Comparison of ENCODE assay signal across 1 cellular context in the genomic region with DNA sequence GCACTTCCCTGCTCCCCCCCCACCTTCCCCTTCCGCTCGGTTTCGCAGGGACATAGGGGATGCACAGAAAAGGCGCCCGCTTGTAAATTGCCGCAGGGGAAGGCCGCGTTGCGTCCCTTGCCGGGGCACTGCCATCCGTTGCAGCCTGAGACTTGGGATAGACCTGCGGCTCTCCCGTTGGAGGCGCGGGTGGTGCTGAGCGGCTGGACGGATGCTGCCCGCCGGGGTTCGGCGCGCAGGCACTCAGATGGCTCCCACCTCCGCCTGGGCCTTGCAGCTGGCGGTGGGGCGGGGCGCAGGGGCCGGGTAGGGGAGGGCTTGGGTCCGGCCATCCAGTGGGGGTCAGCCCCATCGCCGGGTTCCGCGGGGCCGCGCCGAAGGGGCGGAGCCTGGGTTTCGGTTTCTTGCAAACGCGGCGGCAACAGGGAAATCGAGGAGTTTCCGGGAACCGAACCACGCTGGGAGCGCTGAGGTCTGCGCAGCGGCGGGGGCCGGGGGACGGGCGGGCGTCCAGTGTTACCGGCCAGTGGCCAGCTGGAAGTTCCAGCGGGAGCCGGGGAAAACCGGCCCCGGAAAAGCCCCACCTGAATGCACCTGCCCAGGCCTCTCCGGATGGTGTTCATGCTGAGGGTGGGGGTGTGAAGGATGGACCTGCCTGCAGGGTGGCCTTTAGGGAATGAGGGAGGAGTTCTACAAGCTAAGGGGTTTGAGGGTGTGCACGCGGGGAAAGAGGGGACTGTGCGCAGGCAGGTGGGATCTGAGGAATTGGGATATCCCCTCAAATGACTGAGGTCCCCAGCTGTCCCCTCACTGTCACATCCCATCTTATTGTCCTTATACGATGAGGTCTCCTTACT.
A peak's percentile ranks its signal among the peaks of the same experiment; 100 is the strongest.
TF ChIP-seq lines count a peak whose summit lies in the region.

No MANE protein-coding gene starts in this region.

TF ChIP-seq in HepG2, 621 proteins besides CTCF, POLR2A, EP300 and RAD21 (continued from another document and continues in another):
- TF ChIP-seq, protein P1, sequence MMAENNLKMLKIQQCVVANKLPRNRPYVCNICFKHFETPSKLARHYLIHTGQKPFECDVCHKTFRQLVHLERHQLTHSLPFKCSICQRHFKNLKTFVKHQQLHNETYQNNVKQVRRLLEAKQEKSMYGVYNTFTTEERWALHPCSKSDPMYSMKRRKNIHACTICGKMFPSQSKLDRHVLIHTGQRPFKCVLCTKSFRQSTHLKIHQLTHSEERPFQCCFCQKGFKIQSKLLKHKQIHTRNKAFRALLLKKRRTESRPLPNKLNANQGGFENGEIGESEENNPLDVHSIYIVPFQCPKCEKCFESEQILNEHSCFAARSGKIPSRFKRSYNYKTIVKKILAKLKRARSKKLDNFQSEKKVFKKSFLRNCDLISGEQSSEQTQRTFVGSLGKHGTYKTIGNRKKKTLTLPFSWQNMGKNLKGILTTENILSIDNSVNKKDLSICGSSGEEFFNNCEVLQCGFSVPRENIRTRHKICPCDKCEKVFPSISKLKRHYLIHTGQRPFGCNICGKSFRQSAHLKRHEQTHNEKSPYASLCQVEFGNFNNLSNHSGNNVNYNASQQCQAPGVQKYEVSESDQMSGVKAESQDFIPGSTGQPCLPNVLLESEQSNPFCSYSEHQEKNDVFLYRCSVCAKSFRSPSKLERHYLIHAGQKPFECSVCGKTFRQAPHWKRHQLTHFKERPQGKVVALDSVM (CRISPR knock-in tag; IDR thresholded peaks at IDR 0.05), result no peak
- TF ChIP-seq ZFYVE20 (CRISPR knock-in tag; IDR thresholded peaks at IDR 0.05; ENCODE audit: borderline replicate concordance, low read depth), result no peak
- no peak for TF ChIP-seq NFE2 (CRISPR knock-in tag; IDR thresholded peaks at IDR 0.05)
- no peak for TF ChIP-seq FOXK2 (IDR thresholded peaks at IDR 0.05)
- TF ChIP-seq ZFP62 (CRISPR knock-in tag; IDR thresholded peaks at IDR 0.05), result no peak
- no peak for TF ChIP-seq ZNF841 (CRISPR knock-in tag; IDR thresholded peaks at IDR 0.05; ENCODE audit: borderline replicate concordance)
- TF ChIP-seq, protein P2, sequence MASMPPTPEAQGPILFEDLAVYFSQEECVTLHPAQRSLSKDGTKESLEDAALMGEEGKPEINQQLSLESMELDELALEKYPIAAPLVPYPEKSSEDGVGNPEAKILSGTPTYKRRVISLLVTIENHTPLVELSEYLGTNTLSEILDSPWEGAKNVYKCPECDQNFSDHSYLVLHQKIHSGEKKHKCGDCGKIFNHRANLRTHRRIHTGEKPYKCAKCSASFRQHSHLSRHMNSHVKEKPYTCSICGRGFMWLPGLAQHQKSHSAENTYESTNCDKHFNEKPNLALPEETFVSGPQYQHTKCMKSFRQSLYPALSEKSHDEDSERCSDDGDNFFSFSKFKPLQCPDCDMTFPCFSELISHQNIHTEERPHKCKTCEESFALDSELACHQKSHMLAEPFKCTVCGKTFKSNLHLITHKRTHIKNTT (CRISPR knock-in tag; IDR thresholded peaks at IDR 0.05), result no peak
- TF ChIP-seq EED (CRISPR knock-in tag; IDR thresholded peaks at IDR 0.05), result no peak
- no peak for TF ChIP-seq PRMT3 (CRISPR knock-in tag; IDR thresholded peaks at IDR 0.05; ENCODE audit: borderline replicate concordance, low read depth)
- TF ChIP-seq ZBTB3 (CRISPR knock-in tag; IDR thresholded peaks at IDR 0.05; ENCODE audit: borderline replicate concordance, low read depth), result no peak
- no peak for TF ChIP-seq XBP1 (CRISPR knock-in tag; IDR thresholded peaks at IDR 0.05)
- TF ChIP-seq AGO1 (IDR thresholded peaks at IDR 0.05; ENCODE audit: low read depth, low read length, poor library complexity, severe bottlenecking), result peak; percentile 46
- no peak for TF ChIP-seq PHB2 (IDR thresholded peaks at IDR 0.05; ENCODE audit: partially characterized antibody)
- TF ChIP-seq, protein P3, sequence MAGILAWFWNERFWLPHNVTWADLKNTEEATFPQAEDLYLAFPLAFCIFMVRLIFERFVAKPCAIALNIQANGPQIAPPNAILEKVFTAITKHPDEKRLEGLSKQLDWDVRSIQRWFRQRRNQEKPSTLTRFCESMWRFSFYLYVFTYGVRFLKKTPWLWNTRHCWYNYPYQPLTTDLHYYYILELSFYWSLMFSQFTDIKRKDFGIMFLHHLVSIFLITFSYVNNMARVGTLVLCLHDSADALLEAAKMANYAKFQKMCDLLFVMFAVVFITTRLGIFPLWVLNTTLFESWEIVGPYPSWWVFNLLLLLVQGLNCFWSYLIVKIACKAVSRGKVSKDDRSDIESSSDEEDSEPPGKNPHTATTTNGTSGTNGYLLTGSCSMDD (CRISPR knock-in tag; IDR thresholded peaks at IDR 0.05), result no peak
- no peak for TF ChIP-seq GLI4 (CRISPR knock-in tag; IDR thresholded peaks at IDR 0.05; ENCODE audit: borderline replicate concordance)
- TF ChIP-seq, protein P4, sequence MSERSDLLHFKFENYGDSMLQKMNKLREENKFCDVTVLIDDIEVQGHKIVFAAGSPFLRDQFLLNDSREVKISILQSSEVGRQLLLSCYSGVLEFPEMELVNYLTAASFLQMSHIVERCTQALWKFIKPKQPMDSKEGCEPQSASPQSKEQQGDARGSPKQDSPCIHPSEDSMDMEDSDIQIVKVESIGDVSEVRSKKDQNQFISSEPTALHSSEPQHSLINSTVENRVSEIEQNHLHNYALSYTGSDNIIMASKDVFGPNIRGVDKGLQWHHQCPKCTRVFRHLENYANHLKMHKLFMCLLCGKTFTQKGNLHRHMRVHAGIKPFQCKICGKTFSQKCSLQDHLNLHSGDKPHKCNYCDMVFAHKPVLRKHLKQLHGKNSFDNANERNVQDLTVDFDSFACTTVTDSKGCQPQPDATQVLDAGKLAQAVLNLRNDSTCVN (CRISPR knock-in tag; IDR thresholded peaks at IDR 0.05; ENCODE audit: borderline replicate concordance), result no peak
- TF ChIP-seq ZNF577 (CRISPR knock-in tag; IDR thresholded peaks at IDR 0.05; ENCODE audit: borderline replicate concordance, low read depth), result no peak
- TF ChIP-seq, protein P5, sequence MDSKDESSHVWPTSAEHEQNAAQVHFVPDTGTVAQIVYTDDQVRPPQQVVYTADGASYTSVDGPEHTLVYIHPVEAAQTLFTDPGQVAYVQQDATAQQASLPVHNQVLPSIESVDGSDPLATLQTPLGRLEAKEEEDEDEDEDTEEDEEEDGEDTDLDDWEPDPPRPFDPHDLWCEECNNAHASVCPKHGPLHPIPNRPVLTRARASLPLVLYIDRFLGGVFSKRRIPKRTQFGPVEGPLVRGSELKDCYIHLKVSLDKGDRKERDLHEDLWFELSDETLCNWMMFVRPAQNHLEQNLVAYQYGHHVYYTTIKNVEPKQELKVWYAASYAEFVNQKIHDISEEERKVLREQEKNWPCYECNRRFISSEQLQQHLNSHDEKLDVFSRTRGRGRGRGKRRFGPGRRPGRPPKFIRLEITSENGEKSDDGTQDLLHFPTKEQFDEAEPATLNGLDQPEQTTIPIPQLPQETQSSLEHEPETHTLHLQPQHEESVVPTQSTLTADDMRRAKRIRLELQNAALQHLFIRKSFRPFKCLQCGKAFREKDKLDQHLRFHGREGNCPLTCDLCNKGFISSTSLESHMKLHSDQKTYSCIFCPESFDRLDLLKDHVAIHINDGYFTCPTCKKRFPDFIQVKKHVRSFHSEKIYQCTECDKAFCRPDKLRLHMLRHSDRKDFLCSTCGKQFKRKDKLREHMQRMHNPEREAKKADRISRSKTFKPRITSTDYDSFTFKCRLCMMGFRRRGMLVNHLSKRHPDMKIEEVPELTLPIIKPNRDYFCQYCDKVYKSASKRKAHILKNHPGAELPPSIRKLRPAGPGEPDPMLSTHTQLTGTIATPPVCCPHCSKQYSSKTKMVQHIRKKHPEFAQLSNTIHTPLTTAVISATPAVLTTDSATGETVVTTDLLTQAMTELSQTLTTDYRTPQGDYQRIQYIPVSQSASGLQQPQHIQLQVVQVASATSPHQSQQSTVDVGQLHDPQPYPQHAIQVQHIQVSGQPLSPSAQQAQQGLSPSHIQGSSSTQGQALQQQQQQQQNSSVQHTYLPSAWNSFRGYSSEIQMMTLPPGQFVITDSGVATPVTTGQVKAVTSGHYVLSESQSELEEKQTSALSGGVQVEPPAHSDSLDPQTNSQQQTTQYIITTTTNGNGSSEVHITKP (CRISPR knock-in tag; IDR thresholded peaks at IDR 0.05; ENCODE audit: low read depth), result no peak; the same call in 1 of the 2 replicates
- peak; percentile 71 for TF ChIP-seq TBX2 (CRISPR knock-in tag; IDR thresholded peaks at IDR 0.05; ENCODE audit: borderline replicate concordance)
- TF ChIP-seq, protein P6, sequence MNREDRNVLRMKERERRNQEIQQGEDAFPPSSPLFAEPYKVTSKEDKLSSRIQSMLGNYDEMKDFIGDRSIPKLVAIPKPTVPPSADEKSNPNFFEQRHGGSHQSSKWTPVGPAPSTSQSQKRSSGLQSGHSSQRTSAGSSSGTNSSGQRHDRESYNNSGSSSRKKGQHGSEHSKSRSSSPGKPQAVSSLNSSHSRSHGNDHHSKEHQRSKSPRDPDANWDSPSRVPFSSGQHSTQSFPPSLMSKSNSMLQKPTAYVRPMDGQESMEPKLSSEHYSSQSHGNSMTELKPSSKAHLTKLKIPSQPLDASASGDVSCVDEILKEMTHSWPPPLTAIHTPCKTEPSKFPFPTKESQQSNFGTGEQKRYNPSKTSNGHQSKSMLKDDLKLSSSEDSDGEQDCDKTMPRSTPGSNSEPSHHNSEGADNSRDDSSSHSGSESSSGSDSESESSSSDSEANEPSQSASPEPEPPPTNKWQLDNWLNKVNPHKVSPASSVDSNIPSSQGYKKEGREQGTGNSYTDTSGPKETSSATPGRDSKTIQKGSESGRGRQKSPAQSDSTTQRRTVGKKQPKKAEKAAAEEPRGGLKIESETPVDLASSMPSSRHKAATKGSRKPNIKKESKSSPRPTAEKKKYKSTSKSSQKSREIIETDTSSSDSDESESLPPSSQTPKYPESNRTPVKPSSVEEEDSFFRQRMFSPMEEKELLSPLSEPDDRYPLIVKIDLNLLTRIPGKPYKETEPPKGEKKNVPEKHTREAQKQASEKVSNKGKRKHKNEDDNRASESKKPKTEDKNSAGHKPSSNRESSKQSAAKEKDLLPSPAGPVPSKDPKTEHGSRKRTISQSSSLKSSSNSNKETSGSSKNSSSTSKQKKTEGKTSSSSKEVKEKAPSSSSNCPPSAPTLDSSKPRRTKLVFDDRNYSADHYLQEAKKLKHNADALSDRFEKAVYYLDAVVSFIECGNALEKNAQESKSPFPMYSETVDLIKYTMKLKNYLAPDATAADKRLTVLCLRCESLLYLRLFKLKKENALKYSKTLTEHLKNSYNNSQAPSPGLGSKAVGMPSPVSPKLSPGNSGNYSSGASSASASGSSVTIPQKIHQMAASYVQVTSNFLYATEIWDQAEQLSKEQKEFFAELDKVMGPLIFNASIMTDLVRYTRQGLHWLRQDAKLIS (CRISPR knock-in tag; IDR thresholded peaks at IDR 0.05), result 0 out of 2 replicates have a peak, but pooled peaks have one; percentile 35
- peak; percentile 81; the same call in 1 of the 2 replicates for TF ChIP-seq CHD4 (IDR thresholded peaks at IDR 0.05; ENCODE audit: borderline replicate concordance, low read length)
- TF ChIP-seq, protein P7, sequence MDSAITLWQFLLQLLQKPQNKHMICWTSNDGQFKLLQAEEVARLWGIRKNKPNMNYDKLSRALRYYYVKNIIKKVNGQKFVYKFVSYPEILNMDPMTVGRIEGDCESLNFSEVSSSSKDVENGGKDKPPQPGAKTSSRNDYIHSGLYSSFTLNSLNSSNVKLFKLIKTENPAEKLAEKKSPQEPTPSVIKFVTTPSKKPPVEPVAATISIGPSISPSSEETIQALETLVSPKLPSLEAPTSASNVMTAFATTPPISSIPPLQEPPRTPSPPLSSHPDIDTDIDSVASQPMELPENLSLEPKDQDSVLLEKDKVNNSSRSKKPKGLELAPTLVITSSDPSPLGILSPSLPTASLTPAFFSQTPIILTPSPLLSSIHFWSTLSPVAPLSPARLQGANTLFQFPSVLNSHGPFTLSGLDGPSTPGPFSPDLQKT (CRISPR knock-in tag; IDR thresholded peaks at IDR 0.05; ENCODE audit: borderline replicate concordance), result no peak
- TF ChIP-seq TAF1 (CRISPR knock-in tag; IDR thresholded peaks at IDR 0.05), result peak; percentile 53; the same call in 1 of the 2 replicates
- TF ChIP-seq ZNF674 (CRISPR knock-in tag; IDR thresholded peaks at IDR 0.05; ENCODE audit: low read depth), result no peak
- peak; percentile 45; the same call in 1 of the 2 replicates for TF ChIP-seq POLR2AphosphoS5 (IDR thresholded peaks at IDR 0.05; ENCODE audit: low read depth, low read length)
- TF ChIP-seq NFE2L2 (IDR thresholded peaks at IDR 0.05; ENCODE audit: low read length), result no peak
- TF ChIP-seq JUND (CRISPR knock-in tag; IDR thresholded peaks at IDR 0.05), result no peak
- no peak for TF ChIP-seq BRCA1 (CRISPR knock-in tag; IDR thresholded peaks at IDR 0.05)
- peak; percentile 80; the same call in 1 of the 2 replicates for TF ChIP-seq ZNF383 (CRISPR knock-in tag; IDR thresholded peaks at IDR 0.05; ENCODE audit: borderline replicate concordance)
- TF ChIP-seq SAP130 (CRISPR knock-in tag; IDR thresholded peaks at IDR 0.05; ENCODE audit: low read depth), result peak; percentile 53
- TF ChIP-seq, protein P8, sequence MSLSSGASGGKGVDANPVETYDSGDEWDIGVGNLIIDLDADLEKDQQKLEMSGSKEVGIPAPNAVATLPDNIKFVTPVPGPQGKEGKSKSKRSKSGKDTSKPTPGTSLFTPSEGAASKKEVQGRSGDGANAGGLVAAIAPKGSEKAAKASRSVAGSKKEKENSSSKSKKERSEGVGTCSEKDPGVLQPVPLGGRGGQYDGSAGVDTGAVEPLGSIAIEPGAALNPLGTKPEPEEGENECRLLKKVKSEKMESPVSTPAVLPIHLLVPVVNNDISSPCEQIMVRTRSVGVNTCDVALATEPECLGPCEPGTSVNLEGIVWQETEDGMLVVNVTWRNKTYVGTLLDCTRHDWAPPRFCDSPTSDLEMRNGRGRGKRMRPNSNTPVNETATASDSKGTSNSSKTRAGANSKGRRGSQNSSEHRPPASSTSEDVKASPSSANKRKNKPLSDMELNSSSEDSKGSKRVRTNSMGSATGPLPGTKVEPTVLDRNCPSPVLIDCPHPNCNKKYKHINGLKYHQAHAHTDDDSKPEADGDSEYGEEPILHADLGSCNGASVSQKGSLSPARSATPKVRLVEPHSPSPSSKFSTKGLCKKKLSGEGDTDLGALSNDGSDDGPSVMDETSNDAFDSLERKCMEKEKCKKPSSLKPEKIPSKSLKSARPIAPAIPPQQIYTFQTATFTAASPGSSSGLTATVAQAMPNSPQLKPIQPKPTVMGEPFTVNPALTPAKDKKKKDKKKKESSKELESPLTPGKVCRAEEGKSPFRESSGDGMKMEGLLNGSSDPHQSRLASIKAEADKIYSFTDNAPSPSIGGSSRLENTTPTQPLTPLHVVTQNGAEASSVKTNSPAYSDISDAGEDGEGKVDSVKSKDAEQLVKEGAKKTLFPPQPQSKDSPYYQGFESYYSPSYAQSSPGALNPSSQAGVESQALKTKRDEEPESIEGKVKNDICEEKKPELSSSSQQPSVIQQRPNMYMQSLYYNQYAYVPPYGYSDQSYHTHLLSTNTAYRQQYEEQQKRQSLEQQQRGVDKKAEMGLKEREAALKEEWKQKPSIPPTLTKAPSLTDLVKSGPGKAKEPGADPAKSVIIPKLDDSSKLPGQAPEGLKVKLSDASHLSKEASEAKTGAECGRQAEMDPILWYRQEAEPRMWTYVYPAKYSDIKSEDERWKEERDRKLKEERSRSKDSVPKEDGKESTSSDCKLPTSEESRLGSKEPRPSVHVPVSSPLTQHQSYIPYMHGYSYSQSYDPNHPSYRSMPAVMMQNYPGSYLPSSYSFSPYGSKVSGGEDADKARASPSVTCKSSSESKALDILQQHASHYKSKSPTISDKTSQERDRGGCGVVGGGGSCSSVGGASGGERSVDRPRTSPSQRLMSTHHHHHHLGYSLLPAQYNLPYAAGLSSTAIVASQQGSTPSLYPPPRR (CRISPR knock-in tag; IDR thresholded peaks at IDR 0.05; ENCODE audit: borderline replicate concordance), result peak; percentile 23
- 0 out of 2 replicates have a peak, but pooled peaks have one; percentile 12 for TF ChIP-seq HNRNPL (IDR thresholded peaks at IDR 0.05; ENCODE audit: low read depth, low read length)
- TF ChIP-seq ZFAT (CRISPR knock-in tag; conservative IDR thresholded peaks at IDR 0.05), result no peak
- TF ChIP-seq NR2C2 (CRISPR knock-in tag; IDR thresholded peaks at IDR 0.05; ENCODE audit: borderline replicate concordance), result peak; percentile 63
